8 cellular contexts compared by ENCODE assay signal in the genomic region with DNA sequence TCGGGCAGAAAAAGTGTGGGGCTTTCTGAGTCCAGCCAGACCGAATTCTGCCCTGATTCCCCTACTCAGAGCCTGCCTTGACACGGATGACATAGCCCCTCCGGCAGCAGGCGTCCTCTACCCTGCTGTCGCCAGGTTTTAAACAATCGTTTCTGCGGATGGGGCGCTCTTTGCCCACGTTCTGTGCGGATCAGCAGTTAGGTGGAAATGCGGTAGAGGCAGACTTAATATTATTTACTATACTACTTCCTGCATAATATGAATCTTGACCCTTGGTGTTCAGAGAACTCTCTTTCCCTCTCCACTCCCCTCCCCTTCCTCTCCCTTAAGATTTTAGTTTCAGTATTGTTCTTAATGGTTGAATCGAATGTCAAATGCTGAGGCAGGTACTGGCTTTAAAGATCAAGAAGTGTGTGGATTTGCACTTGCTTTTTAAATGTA. TPM values are rescaled to one million over a fixed set of nuclear protein-coding genes. Genes with fewer than 3 reads are reported as not detected.
A peak's percentile ranks its signal among the peaks of the same experiment; 100 is the strongest.
DNase-seq lines count a peak whose midpoint lies in the region; ATAC-seq, FAIRE-seq and TF ChIP-seq lines count a peak whose summit lies in the region.

No MANE protein-coding gene starts in this region.

- peaks cover 30% of the 10 kb centered on the region for H3K4me1 ChIP-seq in cardiac muscle cell (ENCODE audit: low read depth)
- peaks cover 15% of the 10 kb centered on the region for H3K4me1 ChIP-seq in GM12878 (ENCODE audit: control insufficient read depth, insufficient read depth, low read length)
- peaks cover 8 to 19% of the 10 kb centered on the region in 2 donors for H3K4me1 ChIP-seq in gastrocnemius medialis

- TF ChIP-seq CTCF in cardiac muscle cell (IDR thresholded peaks at IDR 0.05; ENCODE audit: low read depth, low read length) (no peak), GM12878 (IDR thresholded peaks at IDR 0.05 in 2 of 3, conservative IDR thresholded peaks at IDR 0.05 in 1 of 3; ENCODE audit: control insufficient read depth in 2 of 3, extremely low read depth in 1 of 3, insufficient read depth in 1 of 3, low read depth in 3 of 3, low read length in 3 of 3) (peak in 1 of 3 experiments; percentile 28; a peak in 1 of 6 replicates), gastrocnemius medialis (IDR thresholded peaks at IDR 0.05 in 4 of 5, conservative IDR thresholded peaks at IDR 0.05 in 1 of 5) (no peak)

- POLR2A ChIA-PET in GM12878 (lab: Charles Lee) = no interaction called here

- BruUV-seq in GM12878 (replicated peaks; lab: Mats Ljungman, UMichigan) = no TSS peak

- H3K36me3 ChIP-seq in cardiac muscle cell (no peaks in the 10 kb centered on the region), GM12878 (ENCODE audit: control insufficient read depth in 2 of 2, insufficient read depth in 2 of 2, low read length in 1 of 2) (no peaks in the 10 kb centered on the region), gastrocnemius medialis (no peaks in the 10 kb centered on the region)

- RAD21 ChIA-PET in GM12878 (lab: Charles Lee; ENCODE audit: unreplicated experiment) = no interaction called here

- H3K9ac ChIP-seq in GM12878 (ENCODE audit: control insufficient read depth, insufficient read depth, low read length) = no peak overlapping the region

- peaks cover 58% of the 10 kb centered on the region for H3K27me3 ChIP-seq in cardiac muscle cell
- peaks cover 6% of the 10 kb centered on the region in 2 experiments; a peak in 3 of 4 replicates for H3K27me3 ChIP-seq in GM12878 (replicated peaks in 1 of 2; ENCODE audit: control insufficient read depth in 2 of 2, insufficient read depth in 2 of 2, low read length in 1 of 2)
- H3K27me3 ChIP-seq in gastrocnemius medialis = peaks cover 88 to 93% (median 93%) of the 10 kb centered on the region in 3 donors

- DNase-seq in cardiac muscle cell (ENCODE audit: low read depth in 1 of 2, low spot score in 1 of 2) (no peak), left cardiac atrium (no peak), GM12878 (ENCODE audit: low read depth, low spot score) (peak; percentile 32), gastrocnemius medialis (no peak), hepatic stellate cell (ENCODE audit: low spot score) (no peak), HuH-7 (ENCODE audit: low spot score) (no peak)

- ATAC-seq in left cardiac atrium (no peak), HG03469 (IDR thresholded peaks at IDR 0.05; ENCODE audit: unreplicated experiment) (peak; percentile 37), GM12878 (peak; percentile 18), gastrocnemius medialis (no peak), GM19328 (IDR thresholded peaks at IDR 0.05; ENCODE audit: unreplicated experiment) (no peak)

- TF ChIP-seq EP300 in GM12878 (IDR thresholded peaks at IDR 0.05; ENCODE audit: borderline replicate concordance in 1 of 2, control insufficient read depth in 1 of 2, low read depth in 2 of 2, low read length in 2 of 2) = no peak

- in situ Hi-C loops in GM12878 (cut with MboI) = no loop called here
- in situ Hi-C loops in gastrocnemius medialis (cut with MboI; ENCODE audit: low sequenced_read_pairs in 4 of 4) = no loop called here

- CTCF ChIA-PET in GM12878 (lab: Yijun Ruan, JAX) = interaction anchor here (1.4 kb wide), 1 partner anchor 420 kb away, joined by 3 read pairs; no protein-coding TSS in a partner anchor

- WGBS in GM12878 (ENCODE audit: insufficient coverage, insufficient replicate concordance, low lambda C conversion rate, missing lambda C conversion rate) = 22% methylated on average over 13 of the region's 13 CpGs

- no peaks in the 10 kb centered on the region for H3K79me2 ChIP-seq in GM12878 (ENCODE audit: control insufficient read depth, insufficient read depth, low read length)

- H4K20me1 ChIP-seq in GM12878 (ENCODE audit: control insufficient read depth, insufficient read depth) = no peaks in the 10 kb centered on the region

- peak overlapping the region; percentile 60 for H3K4me2 ChIP-seq in GM12878 (ENCODE audit: control insufficient read depth, insufficient read depth)

- H3K27ac ChIP-seq in cardiac muscle cell (no peak overlapping the region), GM12878 (ENCODE audit: control insufficient read depth, insufficient read depth) (0 out of 2 replicates have a peak overlapping the region, but pooled peaks have one; percentile 11), gastrocnemius medialis (peak overlapping the region; percentile 42 to 67 (median 56))

- H3K4me3 ChIP-seq in cardiac muscle cell (peak overlapping the region; percentile 59), GM12878 (peak overlapping the region; percentile 63), gastrocnemius medialis (peak overlapping the region in 3 of 4 donors; percentile 49 to 57 (median 52))

- SMC1A ChIA-PET in GM12878 (lab: Charles Lee; ENCODE audit: uncharacterized antibody, unreplicated experiment) = interaction anchor here (1.6 kb wide), 1 partner anchor 10 kb away, joined by 7 read pairs; no protein-coding TSS in a partner anchor

- no peak for TF ChIP-seq RAD21 in GM12878 (IDR thresholded peaks at IDR 0.05; ENCODE audit: insufficient read depth, low read depth, low read length)

- H3K9me3 ChIP-seq in cardiac muscle cell (ENCODE audit: low read depth) = no peaks in the 10 kb centered on the region
- no peaks in the 10 kb centered on the region for H3K9me3 ChIP-seq in GM12878 (replicated peaks; ENCODE audit: control insufficient read depth, insufficient read depth, low read length)
- H3K9me3 ChIP-seq in gastrocnemius medialis = no peaks in the 10 kb centered on the region

- FAIRE-seq in GM12878 (lab: Jason Lieb, UNC) = no peak

- peak overlapping the region; percentile 31 for H2AFZ ChIP-seq in GM12878 (ENCODE audit: control insufficient read depth, low read depth, low read length)

- intact Hi-C loops in left cardiac atrium (cut with DNase I) (no loop called here), GM12878 (cut with micrococcal nuclease; ENCODE audit: unreplicated experiment) (loop anchor here (10.0 kb wide), 3 partner anchors 308 to 1248 kb away; no protein-coding TSS in a partner anchor), gastrocnemius medialis (cut with DNase I; ENCODE audit: low total_unique reads) (no loop called here)

- TF ChIP-seq POLR2A in GM12878 (IDR thresholded peaks at IDR 0.05; ENCODE audit: low read depth, low read length) (no peak), gastrocnemius medialis (IDR thresholded peaks at IDR 0.05) (no peak)

TF ChIP-seq in GM12878, 131 proteins besides CTCF, POLR2A, EP300 and RAD21 (continues in another document):
- TF ChIP-seq ETV6 (conservative IDR thresholded peaks at IDR 0.05 in 1 of 2, IDR thresholded peaks at IDR 0.05 in 1 of 2; ENCODE audit: borderline replicate concordance in 1 of 2, low read depth in 1 of 2) (no peak), NBN (IDR thresholded peaks at IDR 0.05) (peak; percentile 27; the same call in 1 of the 2 replicates), BRCA1 (IDR thresholded peaks at IDR 0.05; ENCODE audit: low read depth, low read length) (no peak), SMAD1 (IDR thresholded peaks at IDR 0.05; ENCODE audit: low read depth, partially characterized antibody) (no peak), MLLT1 (IDR thresholded peaks at IDR 0.05) (0 out of 2 replicates have a peak, but pooled peaks have one; percentile 18), FOXM1 (IDR thresholded peaks at IDR 0.05; ENCODE audit: low read depth, low read length) (no peak), WRNIP1 (IDR thresholded peaks at IDR 0.05; ENCODE audit: borderline replicate concordance, low read depth, low read length) (no peak)

RNA-seq across cellular contexts. Expression of gene GATA3, which starts 2.4 kb away (rescaled TPM):
- 2.1 and 3.4 TPM in 2 replicates for total RNA-seq in cardiac muscle cell
- 4.4 and 11.4 TPM in 2 replicates for polyA plus RNA-seq in cardiac muscle cell
- total RNA-seq in left cardiac atrium = 1 to 10 TPM; 1.9 to 2.1 TPM
- total RNA-seq in GM12878 (2013; cell fraction: nucleolus; rRNA removed) = 4.2 and 4.7 TPM in 2 replicates
- 0.05 and 0.40 TPM in 2 replicates for total RNA-seq in GM12878 (2014; rRNA removed)
- total RNA-seq in GM12878 (2014; rRNA removed; fragmentation: Illumina TruSeq; extraction: Trizol) = 0.14 and 0.18 TPM in 2 replicates
- 0.64 and 0.80 TPM in 2 replicates for total RNA-seq in GM12878 (2021)
- polyA plus RNA-seq in GM12878 (2011; ENCODE audit: low read depth) = 0.39 TPM
- polyA plus RNA-seq in GM12878 (2011; rRNA removed) = 0.33 and 0.52 TPM in 2 replicates
- polyA plus RNA-seq in GM12878 (2011; cell fraction: cytosol; rRNA removed) = 0.20 and 0.33 TPM in 2 replicates
- polyA plus RNA-seq in GM12878 (2011; cell fraction: nucleus; rRNA removed) = 1.3 TPM in 2 replicates
- polyA plus RNA-seq in GM12878 (2012) = 0.77 and 0.96 TPM in 2 replicates
- polyA plus RNA-seq in GM12878 (2014; fragmentation: Illumina TruSeq; extraction: Trizol) = 0.15 and 0.25 TPM in 2 replicates
- under 1 TPM; 0.19 to 0.33 TPM for polyA plus RNA-seq in GM12878 (2014; fragmentation: Nextera tagmentation; extraction: Ambion mirVana)
- 0.08 TPM in 2 replicates for polyA plus RNA-seq in GM12878 (2014; rRNA removed)
- polyA plus RNA-seq in GM12878 (2016; fragmentation: Nextera tagmentation; extraction: Ambion mirVana) = under 1 TPM; 0.25 to 0.67 TPM
- 0.15 and 0.46 TPM in 2 replicates for polyA minus RNA-seq in GM12878 (2011; rRNA and poly(A)+ RNA removed)
- polyA minus RNA-seq in GM12878 (2011; cell fraction: cytosol; rRNA and poly(A)+ RNA removed) = 0.80 TPM in 1 of 2 replicates, not detected in the other
- 0.60 and 1.1 TPM in 2 replicates for polyA minus RNA-seq in GM12878 (2011; cell fraction: nucleus; rRNA and poly(A)+ RNA removed)
- total RNA-seq in gastrocnemius medialis = under 1 TPM; 0.12 to 0.61 (median 0.58) TPM

Comparison
In these comparisons a context has a peak if more than half of its experiments do, and no peak if none do; other contexts are left out.
1. ATAC-seq: peak in HG03469 (single experiment) and GM12878 (single experiment); none in left cardiac atrium (0 of 2), gastrocnemius medialis (0 of 2) and GM19328 (single experiment).
2. Peak in every context shown above with its lines, with median percentiles within 50 percentile points of each other: H3K4me3 ChIP-seq.